11 cellular contexts compared by ENCODE assay signal in genomic region chr4:1410491-1411325, GRCh38. TPM values are rescaled to one million over a fixed set of nuclear protein-coding genes. Genes with fewer than 3 reads are reported as not detected.
DNase-seq lines count a peak whose midpoint lies in the region; ATAC-seq and TF ChIP-seq lines count a peak whose summit lies in the region.
"Had no signal": no experiment of that assay in that cellular context is flagged by ENCODE, and none has a peak within 500 bp of the region (broad histone marks: within the 10 kb centered on the region; RNA-seq: fewer than 3 reads in every experiment).

No MANE protein-coding gene starts in this region.

- TF ChIP-seq CTCF in foreskin keratinocyte (conservative IDR thresholded peaks at IDR 0.05), result no peak
- TF ChIP-seq CTCF in progenitor cell of endocrine pancreas (IDR thresholded peaks at IDR 0.05; ENCODE audit: unreplicated experiment), result no peak
- no peak for TF ChIP-seq CTCF in CD14-positive monocyte (IDR thresholded peaks at IDR 0.05)

- peaks cover 70% of the 10 kb centered on the region for H3K27me3 ChIP-seq in foreskin keratinocyte

- H3K9me3 Mint-ChIP-seq in activated CD4-positive, alpha-beta memory T cell treated with anti-CD3 and anti-CD28 coated beads for 36 hours, result no peaks in the 10 kb centered on the region
- H3K9me3 Mint-ChIP-seq in progenitor cell of endocrine pancreas (ENCODE audit: low read depth) (no peaks in the 10 kb centered on the region), CD14-positive monocyte (peaks cover 0 to 35% (median 16%) of the 10 kb centered on the region in 7 donors)

- POLR2A ChIA-PET in activated CD4-positive, alpha-beta memory T cell treated with anti-CD3 and anti-CD28 coated beads for 36 hours (lab: Charles Lee), result no interaction called here

- ATAC-seq in foreskin keratinocyte, result peak; percentile 29
- ATAC-seq in HG03139 (IDR thresholded peaks at IDR 0.05; ENCODE audit: unreplicated experiment), result no peak
- no peak for ATAC-seq in GM18861 (IDR thresholded peaks at IDR 0.05; ENCODE audit: unreplicated experiment)

- DNase-seq in activated CD4-positive, alpha-beta T cell treated with anti-CD3 and anti-CD28 coated beads for 48 hours, result peak; percentile 63
- no peak for DNase-seq in activated CD4-positive, alpha-beta T cell treated with anti-CD3 and anti-CD28 coated beads for 4 hours
- DNase-seq in activated CD4-positive, alpha-beta memory T cell treated with anti-CD3 and anti-CD28 coated beads for 36 hours, result peak; percentile 55
- DNase-seq in foreskin keratinocyte (no peak), progenitor cell of endocrine pancreas (ENCODE audit: low spot score, unreplicated experiment) (peak; percentile 96), CD14-positive monocyte (ENCODE audit: low spot score) (no peak)

- no peaks in the 10 kb centered on the region for H3K4me1 ChIP-seq in foreskin keratinocyte
- H3K4me1 ChIP-seq: SJSA1 had no signal

- CTCF ChIA-PET in activated CD4-positive, alpha-beta memory T cell treated with anti-CD3 and anti-CD28 coated beads for 36 hours (lab: Charles Lee), result no interaction called here

- intact Hi-C loops in activated CD4-positive, alpha-beta memory T cell treated with anti-CD3 and anti-CD28 coated beads for 36 hours (cut with micrococcal nuclease), result no loop called here
- intact Hi-C loops in CD14-positive monocyte (cut with micrococcal nuclease), result no loop called here

- H3K4me1 Mint-ChIP-seq in activated CD4-positive, alpha-beta memory T cell treated with anti-CD3 and anti-CD28 coated beads for 36 hours (ENCODE audit: low read depth), result peaks cover 2% of the 10 kb centered on the region
- H3K4me1 Mint-ChIP-seq in progenitor cell of endocrine pancreas (ENCODE audit: low read depth) (no peaks in the 10 kb centered on the region), CD14-positive monocyte (no peaks in the 10 kb centered on the region)

- no peaks in the 10 kb centered on the region for H3K36me3 Mint-ChIP-seq in activated CD4-positive, alpha-beta memory T cell treated with anti-CD3 and anti-CD28 coated beads for 36 hours
- H3K36me3 Mint-ChIP-seq in progenitor cell of endocrine pancreas (ENCODE audit: insufficient read depth) (peaks cover 1% of the 10 kb centered on the region), CD14-positive monocyte (peaks cover 0 to 5% of the 10 kb centered on the region in 2 donors)

- no peak overlapping the region for H3K27ac ChIP-seq in foreskin keratinocyte
- H3K27ac ChIP-seq: SJSA1, thoracic aorta had no signal

- peaks cover 60% of the 10 kb centered on the region for H3K27me3 Mint-ChIP-seq in activated CD4-positive, alpha-beta memory T cell treated with anti-CD3 and anti-CD28 coated beads for 36 hours
- peaks cover 57% of the 10 kb centered on the region for H3K27me3 Mint-ChIP-seq in progenitor cell of endocrine pancreas
- H3K27me3 Mint-ChIP-seq in CD14-positive monocyte (ENCODE audit: low read depth in 3 of 3), result peaks cover 67 to 89% (median 70%) of the 10 kb centered on the region in 3 donors

- H3K27ac Mint-ChIP-seq in activated CD4-positive, alpha-beta memory T cell treated with anti-CD3 and anti-CD28 coated beads for 36 hours, result no peak overlapping the region
- no peak overlapping the region for H3K27ac Mint-ChIP-seq in progenitor cell of endocrine pancreas
- no peak overlapping the region for H3K27ac Mint-ChIP-seq in CD14-positive monocyte

- H3K4me3 Mint-ChIP-seq in activated CD4-positive, alpha-beta memory T cell treated with anti-CD3 and anti-CD28 coated beads for 36 hours, result no peak overlapping the region
- H3K4me3 Mint-ChIP-seq in progenitor cell of endocrine pancreas (ENCODE audit: low read depth), result no peak overlapping the region
- H3K4me3 Mint-ChIP-seq in CD14-positive monocyte, result peak overlapping the region in 1 of 2 donors; percentile 48

RNA-seq across cellular contexts. Expression of gene NKX1-1, which starts 4.5 kb away (rescaled TPM):
- total RNA-seq in activated CD4-positive, alpha-beta memory T cell treated with anti-CD3 and anti-CD28 coated beads for 36 hours, result not detected
- not detected in 2 replicates for total RNA-seq in foreskin keratinocyte
- polyA plus RNA-seq in foreskin keratinocyte, result not detected in 2 replicates
- total RNA-seq in progenitor cell of endocrine pancreas, result not detected in 2 replicates
- polyA plus RNA-seq in CD14-positive monocyte, result not detected
- total RNA-seq: SJSA1, thoracic aorta had no signal
- polyA plus RNA-seq: BJ had no signal

Comparison
In these comparisons a context has a peak if more than half of its experiments do, and no peak if none do; other contexts are left out.
1. DNase-seq: peak in activated CD4-positive, alpha-beta T cell treated with anti-CD3 and anti-CD28 coated beads for 48 hours (single experiment), activated CD4-positive, alpha-beta memory T cell treated with anti-CD3 and anti-CD28 coated beads for 36 hours (single experiment) and progenitor cell of endocrine pancreas (single experiment); none in activated CD4-positive, alpha-beta T cell treated with anti-CD3 and anti-CD28 coated beads for 4 hours (0 of 2), foreskin keratinocyte (0 of 2) and CD14-positive monocyte (single experiment).